ENCODE assay signal across 24 cellular contexts in the genomic region with DNA sequence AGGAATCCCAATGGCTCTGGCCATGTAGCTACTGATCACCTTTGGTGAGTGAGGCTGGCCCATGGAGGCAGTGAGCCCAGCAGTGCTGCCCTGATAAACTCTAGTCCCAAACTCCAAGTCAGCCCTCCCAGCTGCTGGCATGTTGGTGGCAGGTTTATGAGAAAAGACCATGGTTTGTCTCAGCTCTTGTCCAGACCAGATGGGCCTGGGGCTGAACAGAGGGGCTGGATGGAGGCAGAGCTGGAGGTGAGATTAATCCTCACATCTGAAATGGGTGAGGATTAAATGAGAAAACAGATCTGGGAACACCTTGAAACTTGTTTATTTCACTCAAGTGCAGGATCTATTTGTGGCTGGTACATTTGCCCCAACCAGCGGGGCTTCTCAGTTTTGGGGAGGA. TPM values are rescaled to one million over a fixed set of nuclear protein-coding genes. Genes with fewer than 3 reads are reported as not detected.
"Had no signal": no experiment of that assay in that cellular context is flagged by ENCODE, and none has a peak within 500 bp of the region (broad histone marks: within the 10 kb centered on the region; RNA-seq: fewer than 3 reads in every experiment).

No MANE protein-coding gene starts in this region.

- H3K27me3 ChIP-seq: dorsolateral prefrontal cortex, sigmoid colon, tibial nerve, upper lobe of left lung had no signal

- H3K4me1 ChIP-seq: psoas muscle had no signal

- H3K9me3 Mint-ChIP-seq: naive thymus-derived CD8-positive, alpha-beta T cell; stimulated activated memory B cell treated with anti-CD40 and anti-IgM and Interleukin-4, amounts not matched to agents 10 μg/mL and 1 μg/mL and 100 μg/mL, for 72 hours had no signal

- ATAC-seq: esophagus mucosa; gastrocnemius medialis; left ventricle myocardium superior; lower lobe of right lung; naive thymus-derived CD8-positive, alpha-beta T cell; psoas muscle; right cardiac atrium; stimulated activated memory B cell treated with anti-CD40 and anti-IgM and Interleukin-4, amounts not matched to agents 10 μg/mL and 1 μg/mL and 100 μg/mL, for 72 hours; stimulated activated naive CD8-positive, alpha-beta T cell treated with anti-CD3 and anti-CD28 coated beads, Interleukin-15, Interleukin-2, amounts not matched to agents 100 U/mL and 50 U/mL, for 24 hours had no signal

- H3K27ac ChIP-seq: epithelial cell of prostate, gastrocnemius medialis, lower lobe of right lung, psoas muscle, sigmoid colon, thoracic aorta, tibial nerve, upper lobe of left lung had no signal

- H3K36me3 Mint-ChIP-seq: naive thymus-derived CD8-positive, alpha-beta T cell had no signal

- H3K4me3 ChIP-seq: dorsolateral prefrontal cortex, gastrocnemius medialis, lower lobe of right lung, psoas muscle, sigmoid colon, thoracic aorta, tibial nerve, upper lobe of left lung had no signal

- DNase-seq: dorsolateral prefrontal cortex; effector CD4-positive, alpha-beta T cell; foreskin fibroblast; gastrocnemius medialis; head of caudate nucleus; left ventricle myocardium superior; lower lobe of right lung; naive thymus-derived CD8-positive, alpha-beta T cell; psoas muscle; right cardiac atrium; sigmoid colon; stimulated activated CD4-positive, alpha-beta T cell treated with anti-CD3 and anti-CD28 coated beads, Interleukin-2, amount 100 ng/mL, for 24 hours; stimulated activated CD4-positive, alpha-beta T cell treated with anti-CD3 and anti-CD28 coated beads, Interleukin-4, amount 100 ng/mL, for 4 hours; stimulated activated naive CD8-positive, alpha-beta T cell treated with anti-CD3 and anti-CD28 coated beads, Interleukin-15, Interleukin-2, amounts not matched to agents 100 U/mL and 50 U/mL, for 24 hours; substantia nigra; upper lobe of left lung had no signal

- H3K27ac Mint-ChIP-seq: stimulated activated memory B cell treated with anti-CD40 and anti-IgM and Interleukin-4, amounts not matched to agents 10 μg/mL and 1 μg/mL and 100 μg/mL, for 72 hours had no signal

- H3K9me3 ChIP-seq: gastrocnemius medialis, lower lobe of right lung, psoas muscle, sigmoid colon, thoracic aorta, tibial nerve, upper lobe of left lung had no signal

- H3K36me3 ChIP-seq: gastrocnemius medialis, lower lobe of right lung, sigmoid colon, thoracic aorta, upper lobe of left lung had no signal

- H3K4me3 Mint-ChIP-seq: stimulated activated memory B cell treated with anti-CD40 and anti-IgM and Interleukin-4, amounts not matched to agents 10 μg/mL and 1 μg/mL and 100 μg/mL, for 72 hours had no signal

RNA-seq across cellular contexts. Expression of a gene that starts 3.2 kb away (rescaled TPM):
- total RNA-seq: glomerular endothelial cell, left ventricle myocardium superior, lower lobe of right lung, mesenteric fat pad, renal cortical epithelial cell, sigmoid colon had no signal
